In genomic region chr22:42620084-42620483, GRCh38 we compare ENCODE assay signal across 17 cellular contexts. TPM values are rescaled to one million over a fixed set of nuclear protein-coding genes. Genes with fewer than 3 reads are reported as not detected.
DNase-seq lines count a peak whose midpoint lies in the region; ATAC-seq and TF ChIP-seq lines count a peak whose summit lies in the region.
"Had no signal": no experiment of that assay in that cellular context is flagged by ENCODE, and none has a peak within 500 bp of the region (broad histone marks: within the 10 kb centered on the region; RNA-seq: fewer than 3 reads in every experiment).

No MANE protein-coding gene starts in this region.

- H3K27ac ChIP-seq in VCaP (peak overlapping the region; percentile 97), esophagus (ENCODE audit: low read depth in 2 of 2, low read length in 1 of 2) (peak overlapping the region; percentile 65 to 67), psoas muscle (peak overlapping the region; percentile 64), uterus (peak overlapping the region; percentile 63 to 77), SJCRH30 (no peak overlapping the region)

- no peak for ATAC-seq in psoas muscle
- ATAC-seq in HG03175 (IDR thresholded peaks at IDR 0.05; ENCODE audit: unreplicated experiment) = no peak
- ATAC-seq: activated naive CD8-positive, alpha-beta T cell treated with anti-CD3 and anti-CD28 coated beads, Interleukin-2, amount 50 U/mL, for 24 hours; natural killer cell had no signal

- H3K36me3 ChIP-seq in esophagus (ENCODE audit: control insufficient read depth in 2 of 2, insufficient read depth in 2 of 2, low read length in 1 of 2) (peaks cover 7 to 27% of the 10 kb centered on the region in 2 donors), psoas muscle (ENCODE audit: insufficient read depth in 1 of 2, low read depth in 1 of 2) (peaks cover 0 to 36% of the 10 kb centered on the region in 2 donors), uterus (no peaks in the 10 kb centered on the region), SJCRH30 (peaks cover 3% of the 10 kb centered on the region; the same call in 1 of the 2 replicates)

- intact Hi-C loops in psoas muscle (cut with DNase I) = loop anchor here in 1 of 2 donors (2.0 kb wide), 1 partner anchor 29 kb away; the partner anchor contains the start of gene CYB5R3
- intact Hi-C loops in uterus (cut with DNase I; ENCODE audit: low total_unique reads) = no loop called here

- no peaks in the 10 kb centered on the region for H3K27me3 ChIP-seq in esophagus (ENCODE audit: control insufficient read depth in 1 of 2, insufficient read depth in 2 of 2, low read length in 2 of 2)
- no peaks in the 10 kb centered on the region for H3K27me3 ChIP-seq in psoas muscle (ENCODE audit: insufficient read depth in 3 of 3, low read length in 2 of 3)
- no peaks in the 10 kb centered on the region for H3K27me3 ChIP-seq in uterus
- no peaks in the 10 kb centered on the region for H3K27me3 ChIP-seq in SJCRH30

- DNase-seq in psoas muscle (no peak), uterus (no peak), SJCRH30 (no peak), mesenteric fat pad (ENCODE audit: low spot score) (no peak), amniotic stem cell (lab: John Stamatoyannopoulos, UW) (no peak)
- DNase-seq: activated CD4-positive, alpha-beta T cell treated with anti-CD3 and anti-CD28 coated beads for 4 hours; activated naive CD8-positive, alpha-beta T cell treated with anti-CD3 and anti-CD28 coated beads, Interleukin-2, amount 50 U/mL, for 24 hours; natural killer cell; NCI-H1092 treated with DMSO at 0.1 percent for 48 hours; NCI-H2081; NK-92 treated with Interleukin-12 subunit alpha and Interleukin-12 subunit beta, amount 100 ng/mL, for 24 hours had no signal

- no peak for TF ChIP-seq POLR2A in uterus (IDR thresholded peaks at IDR 0.05)

- TF ChIP-seq CTCF in VCaP (conservative IDR thresholded peaks at IDR 0.05) = no peak
- no peak for TF ChIP-seq CTCF in psoas muscle (IDR thresholded peaks at IDR 0.05)
- TF ChIP-seq CTCF in uterus (IDR thresholded peaks at IDR 0.05) = no peak

- 90 to 94% methylated on average over 4 of the region's 4 CpGs for WGBS in esophagus, 2 donors
- 87 to 93% (median 90%) methylated on average over 4 of the region's 4 CpGs for WGBS in psoas muscle, 3 donors

- no peak overlapping the region for H3K4me3 ChIP-seq in esophagus (ENCODE audit: low read depth in 1 of 2, low read length in 2 of 2)
- H3K4me3 ChIP-seq in psoas muscle = no peak overlapping the region
- no peak overlapping the region for H3K4me3 ChIP-seq in uterus
- no peak overlapping the region for H3K4me3 ChIP-seq in SJCRH30

- H3K4me1 ChIP-seq in esophagus (ENCODE audit: control insufficient read depth in 2 of 2, insufficient read depth in 2 of 2, low read length in 1 of 2) = peaks cover 3 to 17% of the 10 kb centered on the region in 2 donors
- H3K4me1 ChIP-seq in psoas muscle = peaks cover 22% of the 10 kb centered on the region
- H3K4me1 ChIP-seq in uterus = peaks cover 0 to 6% of the 10 kb centered on the region in 2 donors
- no peaks in the 10 kb centered on the region for H3K4me1 ChIP-seq in SJCRH30

- H3K9me3 ChIP-seq in esophagus (ENCODE audit: control insufficient read depth in 2 of 2, insufficient read depth in 1 of 2, low read depth in 1 of 2, low read length in 1 of 2) (no peaks in the 10 kb centered on the region), psoas muscle (no peaks in the 10 kb centered on the region), uterus (no peaks in the 10 kb centered on the region), SJCRH30 (replicated peaks) (no peaks in the 10 kb centered on the region)

RNA-seq across cellular contexts. Expression of gene POLDIP3, which starts 5.4 kb away (rescaled TPM):
- polyA plus RNA-seq in esophagus (10 to 100 TPM; 20.0 to 28.7 TPM), psoas muscle (10 to 100 TPM; 25.0 to 33.7 (median 26.5) TPM)
- total RNA-seq in psoas muscle (10 to 100 TPM; 30.6 to 47.1 (median 34.9) TPM), uterus (10 to 100 TPM; 25.9 to 73.3 (median 39.2) TPM), mesenteric fat pad (38.2 TPM)
- total RNA-seq in SJCRH30 (2014; rRNA removed; shearing (Covaris generic)) = 74.8 and 75.8 TPM in 2 replicates

RNA-seq across cellular contexts. Expression of gene ATP5MGL, which starts 20.3 kb away (rescaled TPM):
- polyA plus RNA-seq in esophagus = under 1 TPM in 1 of 2 donors, not detected in 1; 0.31 TPM
- under 1 TPM in 3 of 4 donors, not detected in 1; 0.50 to 0.57 (median 0.55) TPM for total RNA-seq in psoas muscle
- polyA plus RNA-seq in psoas muscle = under 1 TPM in 1 of 3 donors, not detected in 2; 0.04 TPM
- under 1 TPM in 1 of 4 donors, not detected in 3; 0.79 TPM for total RNA-seq in uterus
- total RNA-seq in SJCRH30 (2014; rRNA removed; shearing (Covaris generic)) = 0.51 and 1.2 TPM in 2 replicates
- total RNA-seq in mesenteric fat pad = 3.2 TPM
- total RNA-seq: kidney epithelial cell, LHCN-M2, RPMI7951 had no signal

RNA-seq across cellular contexts. Expression of gene CYB5R3, which starts 29.1 kb away (rescaled TPM):
- polyA plus RNA-seq in esophagus (100 to 1,000 TPM in 1 of 2 donors, 10 to 100 TPM in 1; 52.7 to 112 TPM), psoas muscle (100 to 1,000 TPM; 130 to 230 (median 162) TPM)
- total RNA-seq in psoas muscle (100 to 1,000 TPM; 120 to 208 (median 176) TPM), uterus (100 to 1,000 TPM in 1 of 4 donors, 10 to 100 TPM in 3; 34.0 to 225 (median 51.7) TPM), mesenteric fat pad (490 TPM)
- 71.1 and 73.9 TPM in 2 replicates for total RNA-seq in SJCRH30 (2014; rRNA removed; shearing (Covaris generic))
